16 cellular contexts compared by ENCODE assay signal in genomic region chr15:52137432-52138357, GRCh38. TPM values are rescaled to one million over a fixed set of nuclear protein-coding genes. Genes with fewer than 3 reads are reported as not detected.
DNase-seq lines count a peak whose midpoint lies in the region; ATAC-seq, FAIRE-seq and TF ChIP-seq lines count a peak whose summit lies in the region.
"Had no signal": no experiment of that assay in that cellular context is flagged by ENCODE, and none has a peak within 500 bp of the region (broad histone marks: within the 10 kb centered on the region; RNA-seq: fewer than 3 reads in every experiment).

No MANE protein-coding gene starts in this region.

- ATAC-seq in sciatic nerve, result peak; percentile 41
- ATAC-seq in GM19455 (IDR thresholded peaks at IDR 0.05; ENCODE audit: unreplicated experiment), result no peak

- TF ChIP-seq POLR2A in GM12891 (IDR thresholded peaks at IDR 0.05; ENCODE audit: low read depth, low read length), result no peak
- TF ChIP-seq POLR2A in ovary (IDR thresholded peaks at IDR 0.05), result no peak

- no peak overlapping the region for H3K27ac ChIP-seq in colonic mucosa
- H3K27ac ChIP-seq in ovary, result no peak overlapping the region
- no peak overlapping the region for H3K27ac ChIP-seq in osteoblast (ENCODE audit: low read depth, low read length)
- H3K27ac ChIP-seq: coronary artery, right atrium auricular region, thoracic aorta had no signal

- no peaks in the 10 kb centered on the region for H3K79me2 ChIP-seq in osteoblast (ENCODE audit: insufficient read depth, low read length)

- TF ChIP-seq CTCF in colonic mucosa (IDR thresholded peaks at IDR 0.05), result no peak
- TF ChIP-seq CTCF in ovary (IDR thresholded peaks at IDR 0.05), result no peak
- no peak for TF ChIP-seq CTCF in osteoblast (IDR thresholded peaks at IDR 0.05; ENCODE audit: extremely low read depth, low read depth, low read length)

- DNase-seq in GM12891 (ENCODE audit: insufficient read length, low spot score), result no peak
- DNase-seq in NOMO-1 treated with dmso at 0.1 percent for 144 hours (lab: John Stamatoyannopoulos, UW; ENCODE audit: unreplicated experiment), result peak; percentile 92
- DNase-seq in colonic mucosa, result peak; percentile 84
- no peak for DNase-seq in sciatic nerve (ENCODE audit: low spot score)
- no peak for DNase-seq in ovary
- no peak for DNase-seq in osteoblast (ENCODE audit: insufficient read length, low spot score, missing footprints)
- DNase-seq in NCI-H1092 treated with DMSO at 0.1 percent for 48 hours (lab: John Stamatoyannopoulos, UW), result no peak
- DNase-seq: activated naive CD8-positive, alpha-beta T cell treated with anti-CD3 and anti-CD28 coated beads, Interleukin-2, amount 10 ng/mL, durations not matched to agents 7 days and 5 days; NCI-H1694 had no signal

- H3K4me1 ChIP-seq in colonic mucosa, result peaks cover 14% of the 10 kb centered on the region
- no peaks in the 10 kb centered on the region for H3K4me1 ChIP-seq in ovary (ENCODE audit: insufficient read depth)
- peaks cover 10% of the 10 kb centered on the region for H3K4me1 ChIP-seq in osteoblast (ENCODE audit: insufficient read depth, low read length)
- H3K4me1 ChIP-seq: right atrium auricular region had no signal

- H3K36me3 ChIP-seq in colonic mucosa, result no peaks in the 10 kb centered on the region
- no peaks in the 10 kb centered on the region for H3K36me3 ChIP-seq in ovary
- no peaks in the 10 kb centered on the region for H3K36me3 ChIP-seq in osteoblast (ENCODE audit: insufficient read depth, low read length)
- H3K36me3 ChIP-seq: thoracic aorta had no signal

- H3K4me3 ChIP-seq in colonic mucosa (no peak overlapping the region), ovary (no peak overlapping the region), osteoblast (ENCODE audit: insufficient read depth, low read length) (no peak overlapping the region)
- H3K4me3 ChIP-seq: coronary artery, right atrium auricular region, thoracic aorta had no signal

- H3K4me2 ChIP-seq in osteoblast (ENCODE audit: insufficient read depth, low read length), result no peak overlapping the region

- no peaks in the 10 kb centered on the region for H4K20me1 ChIP-seq in osteoblast (ENCODE audit: insufficient read depth, low read length)

- H3K9ac ChIP-seq in colonic mucosa (ENCODE audit: low read depth in 2 of 2, low read length in 2 of 2), result no peak overlapping the region

- WGBS in ovary, 3 donors, result 84 to 86% (median 84%) methylated on average over 12 of the region's 12 CpGs

- no peaks in the 10 kb centered on the region for H3K9me3 ChIP-seq in colonic mucosa
- no peaks in the 10 kb centered on the region for H3K9me3 ChIP-seq in ovary
- H3K9me3 ChIP-seq in osteoblast (ENCODE audit: low read depth, low read length), result no peaks in the 10 kb centered on the region
- H3K9me3 ChIP-seq: right atrium auricular region, thoracic aorta had no signal

- intact Hi-C loops in colonic mucosa (cut with DNase I), result no loop called here
- intact Hi-C loops in sciatic nerve (cut with DNase I), result no loop called here
- intact Hi-C loops in ovary (cut with DNase I), result loop anchor here in 1 of 4 donors (10.0 kb wide), 2 partner anchors 143 to 243 kb away; no protein-coding TSS in a partner anchor

- no peak overlapping the region for H2AFZ ChIP-seq in osteoblast (ENCODE audit: low read length)

- FAIRE-seq in GM12891 (lab: Jason Lieb, UNC), result no peak
- FAIRE-seq: D721Med had no signal

- no peak for TF ChIP-seq EP300 in ovary (IDR thresholded peaks at IDR 0.05)

- H3K27me3 ChIP-seq in colonic mucosa (no peaks in the 10 kb centered on the region), ovary (no peaks in the 10 kb centered on the region), osteoblast (ENCODE audit: insufficient read depth, low read length) (no peaks in the 10 kb centered on the region)
- H3K27me3 ChIP-seq: right atrium auricular region had no signal

TF ChIP-seq in GM12891, 5 proteins besides CTCF, POLR2A, EP300 and RAD21:
- TF ChIP-seq PAX5 (IDR thresholded peaks at IDR 0.05; ENCODE audit: insufficient read depth, low read length, severe bottlenecking) (no peak), SPI1 (IDR thresholded peaks at IDR 0.05; ENCODE audit: low read depth, low read length) (0 out of 2 replicates have a peak, but pooled peaks have one; percentile 31), TAF1 (IDR thresholded peaks at IDR 0.05; ENCODE audit: low read depth, low read length) (no peak), POLR2AphosphoS5 (IDR thresholded peaks at IDR 0.05; ENCODE audit: low read depth, low read length) (no peak), POU2F2 (IDR thresholded peaks at IDR 0.05; ENCODE audit: low read depth, low read length) (no peak)

RNA-seq across cellular contexts. Expression of gene BCL2L10, which starts 25.1 kb away (rescaled TPM):
- polyA plus RNA-seq in GM12891 (2012; ENCODE audit: low read depth, missing spikeins), result 21.4 TPM
- 1 to 10 TPM in 1 of 2 donors, under 1 TPM in 1; 0.77 to 2.1 TPM for total RNA-seq in colonic mucosa
- total RNA-seq in sciatic nerve, result not detected
- 1 to 10 TPM in 1 of 7 donors, under 1 TPM in 3, not detected in 3; 0.23 to 1.3 (median 0.30) TPM for total RNA-seq in ovary
- under 1 TPM; 0.22 to 0.60 TPM for polyA plus RNA-seq in ovary
- total RNA-seq in osteoblast, result not detected in 2 replicates
- total RNA-seq: H4, OCI-LY7, thoracic aorta had no signal

RNA-seq across cellular contexts. Expression of gene GNB5, which starts 53.5 kb away (rescaled TPM):
- polyA plus RNA-seq in GM12891 (2012; ENCODE audit: low read depth, missing spikeins), result 6.4 TPM
- total RNA-seq in colonic mucosa (1 to 10 TPM; 6.0 to 7.9 TPM), sciatic nerve (12.8 TPM), ovary (100 to 1,000 TPM in 1 of 7 donors, 10 to 100 TPM in 6; 63.3 to 101 (median 65.0) TPM), osteoblast (26.4 and 30.4 TPM in 2 replicates)
- 10 to 100 TPM; 49.2 to 50.1 TPM for polyA plus RNA-seq in ovary

Comparison
In these comparisons a context has a peak if more than half of its experiments do, and no peak if none do; other contexts are left out.
1. DNase-seq: peak in NOMO-1 treated with dmso at 0.1 percent for 144 hours (single experiment) and colonic mucosa (single experiment); none in GM12891 (single experiment), sciatic nerve (single experiment), ovary (0 of 5), osteoblast (single experiment) and NCI-H1092 treated with DMSO at 0.1 percent for 48 hours (single experiment).